2 cellular contexts compared by ENCODE assay signal in genomic region chr14:75060420-75060819, GRCh38.
A peak's percentile ranks its signal among the peaks of the same experiment; 100 is the strongest.
TF ChIP-seq lines count a peak whose summit lies in the region.

No MANE protein-coding gene starts in this region.

TF ChIP-seq in SK-N-SH, 30 proteins besides CTCF, POLR2A, EP300 and RAD21:
- no peak for TF ChIP-seq NFIC (IDR thresholded peaks at IDR 0.05; ENCODE audit: borderline replicate concordance)
- no peak for TF ChIP-seq ZBTB33 (IDR thresholded peaks at IDR 0.05; ENCODE audit: borderline replicate concordance, low read depth)
- TF ChIP-seq GABPA (IDR thresholded peaks at IDR 0.05; ENCODE audit: low read depth), result no peak
- TF ChIP-seq SIN3A (IDR thresholded peaks at IDR 0.05; ENCODE audit: borderline replicate concordance, low read depth, low read length), result no peak
- no peak for TF ChIP-seq MAX (IDR thresholded peaks at IDR 0.05; ENCODE audit: low read depth)
- TF ChIP-seq EZH2phosphoT487 (IDR thresholded peaks at IDR 0.05; ENCODE audit: borderline replicate concordance, low read depth), result no peak
- TF ChIP-seq REST (IDR thresholded peaks at IDR 0.05; ENCODE audit: low read depth, low read length), result no peak
- TF ChIP-seq PBX3 (IDR thresholded peaks at IDR 0.05), result no peak
- no peak for TF ChIP-seq TEAD4 (IDR thresholded peaks at IDR 0.05; ENCODE audit: borderline replicate concordance, insufficient read depth)
- TF ChIP-seq MXI1 (IDR thresholded peaks at IDR 0.05; ENCODE audit: low read depth, low read length), result no peak
- TF ChIP-seq FOXJ3 (CRISPR knock-in tag; IDR thresholded peaks at IDR 0.05), result no peak
- no peak for TF ChIP-seq MEF2A (IDR thresholded peaks at IDR 0.05; ENCODE audit: borderline replicate concordance, low read depth)
- TF ChIP-seq RFX5 (IDR thresholded peaks at IDR 0.05; ENCODE audit: low read length), result no peak

TF ChIP-seq in K562, 482 proteins besides CTCF, POLR2A, EP300 and RAD21:
- TF ChIP-seq ADNP (tag; IDR thresholded peaks at IDR 0.05) (0 out of 2 replicates have a peak, but pooled peaks have one; percentile 23), RBM25 (IDR thresholded peaks at IDR 0.05; ENCODE audit: low read depth, low read length, severe bottlenecking) (peak; percentile 80), JUN (IDR thresholded peaks at IDR 0.05; ENCODE audit: borderline replicate concordance, low read depth, low read length) (no peak), JUN (CRISPR knock-in tag; IDR thresholded peaks at IDR 0.05; ENCODE audit: borderline replicate concordance) (no peak), TBP (optimal IDR thresholded peaks at IDR 0.05; ENCODE audit: low read depth, low read length) (no peak), E2F8 (IDR thresholded peaks at IDR 0.05; ENCODE audit: low read depth, partially characterized antibody) (no peak), MNT (conservative IDR thresholded peaks at IDR 0.05) (no peak), SFPQ (IDR thresholded peaks at IDR 0.05; ENCODE audit: low read depth, low read length) (no peak), ZNF318 (IDR thresholded peaks at IDR 0.05; ENCODE audit: borderline replicate concordance in 1 of 2, low read depth in 1 of 2) (no peak), NR0B1 (IDR thresholded peaks at IDR 0.05; ENCODE audit: partially characterized antibody) (no peak), ZBTB2 (IDR thresholded peaks at IDR 0.05) (no peak), CUX1 (CRISPR knock-in tag; IDR thresholded peaks at IDR 0.05) (no peak), ZNF146 (CRISPR knock-in tag; IDR thresholded peaks at IDR 0.05; ENCODE audit: unreplicated experiment) (peak; percentile 75)
